ENCODE assay signal across 10 cellular contexts in the genomic region with DNA sequence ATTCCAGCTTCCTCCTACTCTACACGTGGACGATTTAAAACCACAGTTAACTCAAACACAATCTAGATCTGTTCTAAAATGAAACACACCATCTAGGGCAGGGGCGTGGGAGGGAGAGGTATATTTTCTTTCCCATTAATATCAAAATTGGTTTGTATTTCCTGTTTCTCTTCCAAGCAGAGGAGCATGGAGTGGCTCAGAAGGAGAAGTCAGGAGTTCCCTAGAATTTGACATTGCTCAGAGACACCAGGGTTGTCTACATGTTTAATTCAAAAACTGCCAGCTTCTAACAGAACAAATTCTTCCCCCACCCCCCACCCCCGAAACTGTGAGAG. TPM values are rescaled to one million over a fixed set of nuclear protein-coding genes. Genes with fewer than 3 reads are reported as not detected.
DNase-seq lines count a peak whose midpoint lies in the region; ATAC-seq and TF ChIP-seq lines count a peak whose summit lies in the region.
"Had no signal": no experiment of that assay in that cellular context is flagged by ENCODE, and none has a peak within 500 bp of the region (broad histone marks: within the 10 kb centered on the region; RNA-seq: fewer than 3 reads in every experiment).

No MANE protein-coding gene starts in this region.

- H3K4me1 Mint-ChIP-seq in activated CD4-positive, alpha-beta T cell treated with anti-CD3 and anti-CD28 coated beads, Interleukin-2, amount 10 ng/mL, durations not matched to agents 24 days and 14 days, result peaks cover 58% of the 10 kb centered on the region
- H3K4me1 Mint-ChIP-seq in activated B cell treated with CpG ODN at 0.5 μM for 24 hours, result peaks cover 17% of the 10 kb centered on the region
- H3K4me1 Mint-ChIP-seq in stimulated activated naive B cell treated with anti-CD40 and anti-IgM and Interleukin-4, amounts not matched to agents 10 μg/mL and 1 μg/mL and 100 μg/mL, for 72 hours, result peaks cover 57 to 89% of the 10 kb centered on the region in 2 donors

- H3K9me3 Mint-ChIP-seq in activated CD4-positive, alpha-beta T cell treated with anti-CD3 and anti-CD28 coated beads, Interleukin-2, amount 10 ng/mL, durations not matched to agents 24 days and 14 days, result no peaks in the 10 kb centered on the region
- H3K9me3 Mint-ChIP-seq in activated B cell treated with CpG ODN at 0.5 μM for 24 hours, result no peaks in the 10 kb centered on the region
- no peaks in the 10 kb centered on the region for H3K9me3 Mint-ChIP-seq in stimulated activated naive B cell treated with anti-CD40 and anti-IgM and Interleukin-4, amounts not matched to agents 10 μg/mL and 1 μg/mL and 100 μg/mL, for 72 hours

- H3K36me3 Mint-ChIP-seq in activated CD4-positive, alpha-beta T cell treated with anti-CD3 and anti-CD28 coated beads, Interleukin-2, amount 10 ng/mL, durations not matched to agents 24 days and 14 days (ENCODE audit: low read depth), result peaks cover 6% of the 10 kb centered on the region
- H3K36me3 Mint-ChIP-seq in activated B cell treated with CpG ODN at 0.5 μM for 24 hours (ENCODE audit: low read depth), result peaks cover 11% of the 10 kb centered on the region
- peaks cover 0 to 4% of the 10 kb centered on the region in 2 donors for H3K36me3 Mint-ChIP-seq in stimulated activated naive B cell treated with anti-CD40 and anti-IgM and Interleukin-4, amounts not matched to agents 10 μg/mL and 1 μg/mL and 100 μg/mL, for 72 hours

- no peak overlapping the region for H3K9ac ChIP-seq in iPS-20b (ENCODE audit: low read depth, low read length)

- H3K4me3 ChIP-seq in iPS-20b (ENCODE audit: low read length), result peak overlapping the region; percentile 82; the same call in 1 of the 2 replicates
- peak overlapping the region in 1 of 3 donors; percentile 57 for H3K4me3 ChIP-seq in thyroid gland (replicated peaks in 1 of 3)

- H3K27ac ChIP-seq in iPS-20b (ENCODE audit: low read length), result no peak overlapping the region
- H3K27ac ChIP-seq in thyroid gland, result no peak overlapping the region

- H3K9me3 ChIP-seq in iPS-20b (ENCODE audit: insufficient read depth, low read depth, low read length), result no peaks in the 10 kb centered on the region
- no peaks in the 10 kb centered on the region for H3K9me3 ChIP-seq in thyroid gland
- H3K9me3 ChIP-seq: HAP-1 had no signal

- no peak for TF ChIP-seq POLR2A in thyroid gland (IDR thresholded peaks at IDR 0.05)

- no peak for DNase-seq in activated CD4-positive, alpha-beta T cell treated with anti-CD3 and anti-CD28 coated beads, Interleukin-2, amount 10 ng/mL, durations not matched to agents 24 days and 14 days
- DNase-seq in activated CD4-positive, alpha-beta T cell treated with anti-CD3 and anti-CD28 coated beads for 1 hour, result no peak
- DNase-seq in activated B cell treated with CpG ODN at 0.5 μM for 24 hours, result no peak
- DNase-seq in stimulated activated naive B cell treated with anti-CD40 and anti-IgM and Interleukin-4, amounts not matched to agents 10 μg/mL and 1 μg/mL and 100 μg/mL, for 72 hours, result no peak
- DNase-seq in SKM-1 (lab: John Stamatoyannopoulos, UW; ENCODE audit: unreplicated experiment), result no peak
- no peak for DNase-seq in GDM1 (lab: John Stamatoyannopoulos, UW)
- no peak for DNase-seq in thyroid gland
- DNase-seq: NCI-H2171 had no signal

- 71 to 77% methylated on average over 4 of the region's 4 CpGs for WGBS in thyroid gland, 2 donors

- CTCF ChIA-PET in activated B cell treated with CpG ODN at 0.5 μM for 24 hours (lab: Charles Lee), result interaction anchor here (1.0 kb wide), 1 partner anchor 79 kb away, joined by 4 read pairs; no protein-coding TSS in a partner anchor

- peak overlapping the region; percentile 95 for H3K27ac Mint-ChIP-seq in activated CD4-positive, alpha-beta T cell treated with anti-CD3 and anti-CD28 coated beads, Interleukin-2, amount 10 ng/mL, durations not matched to agents 24 days and 14 days
- peak overlapping the region; percentile 95 for H3K27ac Mint-ChIP-seq in activated B cell treated with CpG ODN at 0.5 μM for 24 hours
- no peak overlapping the region for H3K27ac Mint-ChIP-seq in stimulated activated naive B cell treated with anti-CD40 and anti-IgM and Interleukin-4, amounts not matched to agents 10 μg/mL and 1 μg/mL and 100 μg/mL, for 72 hours

- no peak for ATAC-seq in activated B cell treated with CpG ODN at 0.5 μM for 24 hours (ENCODE audit: low read depth)
- no peak for ATAC-seq in stimulated activated naive B cell treated with anti-CD40 and anti-IgM and Interleukin-4, amounts not matched to agents 10 μg/mL and 1 μg/mL and 100 μg/mL, for 72 hours (replicated peaks)

- H3K27me3 ChIP-seq in iPS-20b (ENCODE audit: insufficient read depth, low read length), result peaks cover 63% of the 10 kb centered on the region
- no peaks in the 10 kb centered on the region for H3K27me3 ChIP-seq in thyroid gland

- TF ChIP-seq CTCF in activated B cell treated with CpG ODN at 0.5 μM for 24 hours (IDR thresholded peaks at IDR 0.05) (no peak), thyroid gland (IDR thresholded peaks at IDR 0.05) (no peak)

- peaks cover 13% of the 10 kb centered on the region; the same call in 1 of the 2 replicates for H3K4me1 ChIP-seq in iPS-20b (ENCODE audit: insufficient read depth, low read length)
- peaks cover 22 to 61% of the 10 kb centered on the region in 2 donors for H3K4me1 ChIP-seq in thyroid gland

- intact Hi-C loops in activated CD4-positive, alpha-beta T cell treated with anti-CD3 and anti-CD28 coated beads, Interleukin-2, amount 10 ng/mL, durations not matched to agents 24 days and 14 days (cut with micrococcal nuclease), result loop anchor here (5.0 to 10.0 kb wide), 4 partner anchors 82 to 219 kb away; partner anchors contain the start of genes ARFGEF2 and CSE1L
- intact Hi-C loops in activated B cell treated with CpG ODN at 0.5 μM for 24 hours (cut with micrococcal nuclease) (loop anchor here (2.0 to 10.0 kb wide), 3 partner anchors 23 to 449 kb away; partner anchors contain the start of gene ZNFX1), thyroid gland (cut with DNase I) (loop anchor here (5.0 kb wide), 1 partner anchor 143 kb away; no protein-coding TSS in a partner anchor)

- H3K36me3 ChIP-seq in iPS-20b (ENCODE audit: insufficient read depth, low read depth, low read length) (no peaks in the 10 kb centered on the region), thyroid gland (no peaks in the 10 kb centered on the region)
- H3K36me3 ChIP-seq: HAP-1 had no signal

- H3K27me3 Mint-ChIP-seq in activated CD4-positive, alpha-beta T cell treated with anti-CD3 and anti-CD28 coated beads, Interleukin-2, amount 10 ng/mL, durations not matched to agents 24 days and 14 days, result peaks cover 5% of the 10 kb centered on the region
- H3K27me3 Mint-ChIP-seq in activated B cell treated with CpG ODN at 0.5 μM for 24 hours, result no peaks in the 10 kb centered on the region
- no peaks in the 10 kb centered on the region for H3K27me3 Mint-ChIP-seq in stimulated activated naive B cell treated with anti-CD40 and anti-IgM and Interleukin-4, amounts not matched to agents 10 μg/mL and 1 μg/mL and 100 μg/mL, for 72 hours

- peak overlapping the region; percentile 93 for H3K4me3 Mint-ChIP-seq in activated CD4-positive, alpha-beta T cell treated with anti-CD3 and anti-CD28 coated beads, Interleukin-2, amount 10 ng/mL, durations not matched to agents 24 days and 14 days
- peak overlapping the region; percentile 80 for H3K4me3 Mint-ChIP-seq in activated B cell treated with CpG ODN at 0.5 μM for 24 hours
- peak overlapping the region; percentile 98 to 99 for H3K4me3 Mint-ChIP-seq in stimulated activated naive B cell treated with anti-CD40 and anti-IgM and Interleukin-4, amounts not matched to agents 10 μg/mL and 1 μg/mL and 100 μg/mL, for 72 hours

- POLR2A ChIA-PET in activated B cell treated with CpG ODN at 0.5 μM for 24 hours (lab: Charles Lee), result interaction anchor here (0.7 to 2.8 kb wide), 8 partner anchors 20 to 106 kb away, joined by 3 to 8 read pairs (median 4); no protein-coding TSS in a partner anchor

RNA-seq across cellular contexts. Expression of gene PREX1, which starts 2.3 kb away (rescaled TPM):
- 64.3 and 65.5 TPM in 2 replicates for total RNA-seq in activated CD4-positive, alpha-beta T cell treated with anti-CD3 and anti-CD28 coated beads, Interleukin-2, amount 10 ng/mL, durations not matched to agents 24 days and 14 days
- 65.0 and 71.4 TPM in 2 replicates for total RNA-seq in activated B cell treated with CpG ODN at 0.5 μM for 24 hours
- total RNA-seq in thyroid gland, result 10 to 100 TPM; 10.2 to 42.7 (median 18.7) TPM
